Comparison of ENCODE assay signal across 8 cellular contexts in the genomic region with DNA sequence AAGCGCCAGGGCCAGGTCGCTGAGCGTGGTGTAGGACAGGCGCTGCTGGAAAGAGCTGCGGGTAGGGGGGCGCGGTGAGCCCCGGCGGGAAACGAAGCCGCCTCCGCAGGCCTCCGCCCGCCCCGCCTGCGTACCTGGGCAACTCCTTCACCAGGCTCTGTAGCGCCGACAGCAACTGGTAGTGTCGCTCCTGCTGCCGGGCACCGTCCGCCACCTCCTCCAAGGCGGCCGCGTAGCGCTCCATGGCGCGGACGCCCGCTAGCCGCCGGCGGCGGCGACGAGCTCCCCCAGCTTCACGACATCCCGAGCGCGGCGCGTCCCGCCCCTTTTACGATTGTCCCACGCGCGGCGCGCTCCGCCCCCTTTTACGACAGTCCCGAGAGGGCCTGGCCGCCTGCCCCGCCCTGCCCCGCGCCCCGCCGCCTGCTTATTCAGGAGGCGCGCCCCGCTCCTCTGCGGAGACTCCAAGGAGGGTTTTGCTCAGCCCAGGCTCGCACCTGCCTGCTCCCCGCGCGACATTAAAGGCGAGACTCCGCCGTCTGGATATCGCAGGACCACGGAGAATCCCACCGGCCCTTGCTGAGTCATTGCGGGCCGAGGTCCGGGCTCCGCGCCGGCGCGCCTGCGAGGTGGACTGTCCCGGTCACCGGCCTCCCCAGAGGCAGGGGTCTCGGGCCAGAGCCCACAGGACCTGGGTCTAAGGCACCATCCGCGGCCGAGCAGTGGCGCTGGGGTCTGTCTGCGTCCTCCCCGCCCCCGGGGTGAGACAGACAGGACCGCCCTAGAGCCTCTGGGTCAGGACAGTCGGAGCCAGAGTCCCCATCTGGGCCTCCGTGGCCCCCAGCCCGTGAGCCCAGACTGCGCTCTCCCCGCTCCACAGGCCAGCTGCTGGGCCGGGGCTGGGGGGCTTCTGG.
A peak's percentile ranks its signal among the peaks of the same experiment; 100 is the strongest.
DNase-seq lines count a peak whose midpoint lies in the region; ATAC-seq and TF ChIP-seq lines count a peak whose summit lies in the region.

DGCR6L (minus strand) TSS at position 316 of the 914 bp plus-strand sequence; CDS start at position 244, 72 bp downstream.

- no peaks in the 10 kb centered on the region for H3K9me3 ChIP-seq in KOPT-K1 (ENCODE audit: insufficient read depth, low read length, poor library complexity, severe bottlenecking)

- no peaks in the 10 kb centered on the region for H3K36me3 ChIP-seq in KOPT-K1 (ENCODE audit: insufficient read depth, low read length)

- peaks cover 27% of the 10 kb centered on the region for H3K4me1 Mint-ChIP-seq in nephron

- H3K27ac ChIP-seq in KOPT-K1 (ENCODE audit: low read depth, low read length, poor library complexity, severe bottlenecking) = peak within 1 kb of the TSS; percentile 62

- no peaks in the 10 kb centered on the region for H3K36me3 Mint-ChIP-seq in nephron (ENCODE audit: low read depth)

- no peaks in the 10 kb centered on the region for H3K9me3 Mint-ChIP-seq in nephron

- H3K27me3 Mint-ChIP-seq in nephron (ENCODE audit: low read depth) = no peaks in the 10 kb centered on the region

- H3K27ac Mint-ChIP-seq in nephron = peak within 1 kb of the TSS; percentile 56 to 82 (median 78)

- H3K4me3 Mint-ChIP-seq in nephron = peak within 1 kb of the TSS; percentile 90 to 94 (median 91)

- TF ChIP-seq CTCF in nephron (IDR thresholded peaks at IDR 0.05; ENCODE audit: unreplicated experiment in 3 of 3) = no peak

- DNase-seq in DMS53 treated with DMSO at 0.1 percent for 48 hours (lab: John Stamatoyannopoulos, UW; ENCODE audit: unreplicated experiment) (peak; percentile 19), SHP77 (lab: John Stamatoyannopoulos, UW) (peak; percentile 71 to 84), fibroblast of the conjunctiva (ENCODE audit: low read depth) (peak; percentile 70)
- DNase-seq in activated effector memory CD4-positive, alpha-beta T cell treated with anti-CD3 and anti-CD28 coated beads, Interleukin-2, amount 50 U/mL, for 16 hours = peak; percentile 99
- DNase-seq in stimulated activated naive CD8-positive, alpha-beta T cell treated with anti-CD3 and anti-CD28 coated beads, Interleukin-15, Interleukin-2, amounts not matched to agents 100 U/mL and 50 U/mL, for 24 hours = peak; percentile 98

- ATAC-seq in GM21619 (IDR thresholded peaks at IDR 0.05; ENCODE audit: unreplicated experiment) = peak; percentile 62
- peak; percentile 77 for ATAC-seq in stimulated activated naive CD8-positive, alpha-beta T cell treated with anti-CD3 and anti-CD28 coated beads, Interleukin-15, Interleukin-2, amounts not matched to agents 100 U/mL and 50 U/mL, for 24 hours

Comparison
In these comparisons a context has a peak if more than half of its experiments do, and no peak if none do; other contexts are left out.
1. Peak in every context shown above with its lines: DNase-seq, ATAC-seq and H3K27ac ChIP-seq.
2. DNase-seq: peak in every context shown above with its lines; median percentile 99 in activated effector memory CD4-positive, alpha-beta T cell treated with anti-CD3 and anti-CD28 coated beads, Interleukin-2, amount 50 U/mL, for 16 hours; 98 in stimulated activated naive CD8-positive, alpha-beta T cell treated with anti-CD3 and anti-CD28 coated beads, Interleukin-15, Interleukin-2, amounts not matched to agents 100 U/mL and 50 U/mL, for 24 hours; 78 in SHP77; 70 in fibroblast of the conjunctiva; 19 in DMS53 treated with DMSO at 0.1 percent for 48 hours.